ENCODE assay signal across 28 cellular contexts in the genomic region with DNA sequence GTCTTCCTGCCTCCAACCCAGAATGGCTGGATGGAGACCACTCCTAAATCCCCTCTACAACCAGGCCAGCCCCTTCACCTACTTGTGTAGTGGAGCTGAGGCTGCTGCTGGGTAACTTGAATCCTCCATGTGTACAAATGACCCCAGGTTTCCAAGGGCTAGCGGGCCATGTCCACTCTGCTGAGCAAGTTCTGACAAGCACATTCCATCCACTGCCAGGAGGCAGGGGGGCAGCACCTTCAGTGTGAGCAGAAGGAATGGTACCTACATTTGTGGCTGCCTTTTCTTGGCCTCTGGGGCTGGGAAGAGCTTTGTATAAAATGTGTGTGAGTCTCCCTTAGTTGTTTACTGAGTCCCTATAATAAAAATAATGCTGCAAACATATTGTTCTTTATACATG. TPM values are rescaled to one million over a fixed set of nuclear protein-coding genes. Genes with fewer than 3 reads are reported as not detected.
A peak's percentile ranks its signal among the peaks of the same experiment; 100 is the strongest.
DNase-seq lines count a peak whose midpoint lies in the region; ATAC-seq, FAIRE-seq and TF ChIP-seq lines count a peak whose summit lies in the region.
"Had no signal": no experiment of that assay in that cellular context is flagged by ENCODE, and none has a peak within 500 bp of the region (broad histone marks: within the 10 kb centered on the region; RNA-seq: fewer than 3 reads in every experiment).

No MANE protein-coding gene starts in this region.

- CTCF ChIA-PET in activated B cell treated with CpG ODN at 0.5 μM for 24 hours (lab: Charles Lee), result interaction anchor here (2.1 kb wide), 1 partner anchor 23 kb away, joined by 8 read pairs; no protein-coding TSS in a partner anchor

- intact Hi-C loops in activated CD4-positive, alpha-beta T cell treated with anti-CD3 and anti-CD28 coated beads, Interleukin-2, amount 10 ng/mL, durations not matched to agents 24 days and 14 days (cut with micrococcal nuclease), result no loop called here
- intact Hi-C loops in activated B cell treated with CpG ODN at 0.5 μM for 24 hours (cut with micrococcal nuclease) (no loop called here), upper lobe of right lung (cut with DNase I) (no loop called here)

- H3K36me3 ChIP-seq in upper lobe of right lung, result peaks cover 29% of the 10 kb centered on the region
- H3K36me3 ChIP-seq: HAP-1, WERI-Rb-1 had no signal

- H3K36me3 Mint-ChIP-seq in activated CD4-positive, alpha-beta T cell treated with anti-CD3 and anti-CD28 coated beads, Interleukin-2, amount 10 ng/mL, durations not matched to agents 24 days and 14 days (ENCODE audit: low read depth), result peaks cover 84% of the 10 kb centered on the region
- H3K36me3 Mint-ChIP-seq in activated B cell treated with CpG ODN at 0.5 μM for 24 hours (ENCODE audit: low read depth) (peaks cover 85% of the 10 kb centered on the region), memory B cell (peaks cover 55% of the 10 kb centered on the region)
- H3K36me3 Mint-ChIP-seq: natural killer cell treated with Interleukin-12 subunit alpha and Interleukin-12 subunit beta and Interleukin-15 and Interleukin-18, amount 100 ng/mL, for 72 hours had no signal

- no peak for ATAC-seq in activated B cell treated with CpG ODN at 0.5 μM for 24 hours (ENCODE audit: low read depth)
- ATAC-seq in memory B cell (ENCODE audit: low read depth), result no peak
- peak; percentile 41 for ATAC-seq in upper lobe of right lung
- ATAC-seq: activated CD8-positive, alpha-beta memory T cell treated with anti-CD3 and anti-CD28 coated beads, Interleukin-2, amount 10 ng/mL, durations not matched to agents 7 days and 5 days; heart left ventricle; lower lobe of right lung; natural killer cell treated with Interleukin-12 subunit alpha and Interleukin-12 subunit beta and Interleukin-15 and Interleukin-18, amount 100 ng/mL, for 72 hours had no signal

- H3K27ac ChIP-seq in upper lobe of right lung, result no peak overlapping the region
- H3K27ac ChIP-seq: heart left ventricle, lower lobe of right lung, WERI-Rb-1 had no signal

- no peak overlapping the region for H3K4me3 ChIP-seq in upper lobe of right lung
- H3K4me3 ChIP-seq: HAP-1, heart left ventricle, lower lobe of right lung had no signal

- DNase-seq in activated CD4-positive, alpha-beta T cell treated with anti-CD3 and anti-CD28 coated beads, Interleukin-2, amount 10 ng/mL, durations not matched to agents 24 days and 14 days, result no peak
- no peak for DNase-seq in activated CD4-positive, alpha-beta T cell treated with anti-CD3 and anti-CD28 coated beads, Interleukin-2, amount 50 U/mL, for 48 hours
- DNase-seq in activated B cell treated with CpG ODN at 0.5 μM for 24 hours (no peak), memory B cell (ENCODE audit: low spot score in 2 of 2) (no peak), upper lobe of right lung (no peak), NCI-H2171 (lab: John Stamatoyannopoulos, UW) (no peak), SW 1271 (lab: John Stamatoyannopoulos, UW) (no peak), GM12891 (ENCODE audit: insufficient read length, low spot score) (no peak)
- DNase-seq: activated CD4-positive, alpha-beta T cell treated with anti-CD3 and anti-CD28 coated beads, Interleukin-2, amount 10 ng/mL, durations not matched to agents 7 days and 5 days; activated CD8-positive, alpha-beta memory T cell treated with anti-CD3 and anti-CD28 coated beads, Interleukin-2, amount 10 ng/mL, durations not matched to agents 7 days and 5 days; activated naive CD4-positive, alpha-beta T cell treated with Interleukin-2 at 50 U/mL for 16 hours; activated T-cell treated with anti-CD3 and anti-CD28 coated beads, Interleukin-2, amount 50 U/mL, for 48 hours; caudate nucleus; foreskin melanocyte; heart left ventricle; KG1; kidney glomerular epithelial cell; lower lobe of right lung; MM.1S; NCI-H1930; NCI-H524 treated with DMSO at 0.1 percent for 48 hours; SIG-M5; stimulated activated CD4-positive, alpha-beta T cell treated with anti-CD3 and anti-CD28 coated beads, Interleukin-4, amount 100 ng/mL, for 24 hours; T1000; WERI-Rb-1 had no signal

- peak overlapping the region; percentile 32 for H3K27ac Mint-ChIP-seq in activated CD4-positive, alpha-beta T cell treated with anti-CD3 and anti-CD28 coated beads, Interleukin-2, amount 10 ng/mL, durations not matched to agents 24 days and 14 days
- H3K27ac Mint-ChIP-seq in activated B cell treated with CpG ODN at 0.5 μM for 24 hours (peak overlapping the region; percentile 66), memory B cell (peak overlapping the region; percentile 53)
- H3K27ac Mint-ChIP-seq: activated CD4-positive, alpha-beta T cell treated with anti-CD3 and anti-CD28 coated beads, Interleukin-2, amount 10 ng/mL, durations not matched to agents 7 days and 5 days; activated CD8-positive, alpha-beta memory T cell treated with anti-CD3 and anti-CD28 coated beads, Interleukin-2, amount 10 ng/mL, durations not matched to agents 7 days and 5 days; dendritic cell treated with granulocyte-macrophage colony-stimulating factor and Interleukin-4, amounts not matched to agents 40 ng/mL and 50 ng/mL, for 4 days had no signal

- TF ChIP-seq CTCF in activated B cell treated with CpG ODN at 0.5 μM for 24 hours (IDR thresholded peaks at IDR 0.05) (no peak), upper lobe of right lung (IDR thresholded peaks at IDR 0.05) (no peak)

- peaks cover 45% of the 10 kb centered on the region for H3K4me1 ChIP-seq in upper lobe of right lung
- H3K4me1 ChIP-seq: HAP-1 had no signal

- H3K9me3 ChIP-seq in upper lobe of right lung, result no peaks in the 10 kb centered on the region
- H3K9me3 ChIP-seq: HAP-1, heart left ventricle, lower lobe of right lung had no signal

- H3K4me3 Mint-ChIP-seq in activated CD4-positive, alpha-beta T cell treated with anti-CD3 and anti-CD28 coated beads, Interleukin-2, amount 10 ng/mL, durations not matched to agents 24 days and 14 days, result no peak overlapping the region
- H3K4me3 Mint-ChIP-seq in activated B cell treated with CpG ODN at 0.5 μM for 24 hours (no peak overlapping the region), memory B cell (no peak overlapping the region)
- H3K4me3 Mint-ChIP-seq: activated CD4-positive, alpha-beta T cell treated with anti-CD3 and anti-CD28 coated beads, Interleukin-2, amount 10 ng/mL, durations not matched to agents 7 days and 5 days; activated CD8-positive, alpha-beta memory T cell treated with anti-CD3 and anti-CD28 coated beads, Interleukin-2, amount 10 ng/mL, durations not matched to agents 7 days and 5 days; dendritic cell treated with granulocyte-macrophage colony-stimulating factor and Interleukin-4, amounts not matched to agents 40 ng/mL and 50 ng/mL, for 4 days; natural killer cell treated with Interleukin-12 subunit alpha and Interleukin-12 subunit beta and Interleukin-15 and Interleukin-18, amount 100 ng/mL, for 72 hours had no signal

- no peaks in the 10 kb centered on the region for H3K27me3 Mint-ChIP-seq in activated CD4-positive, alpha-beta T cell treated with anti-CD3 and anti-CD28 coated beads, Interleukin-2, amount 10 ng/mL, durations not matched to agents 24 days and 14 days
- H3K27me3 Mint-ChIP-seq in activated B cell treated with CpG ODN at 0.5 μM for 24 hours (no peaks in the 10 kb centered on the region), memory B cell (no peaks in the 10 kb centered on the region)
- H3K27me3 Mint-ChIP-seq: activated CD4-positive, alpha-beta T cell treated with anti-CD3 and anti-CD28 coated beads, Interleukin-2, amount 10 ng/mL, durations not matched to agents 7 days and 5 days; activated CD8-positive, alpha-beta memory T cell treated with anti-CD3 and anti-CD28 coated beads, Interleukin-2, amount 10 ng/mL, durations not matched to agents 7 days and 5 days; dendritic cell treated with granulocyte-macrophage colony-stimulating factor and Interleukin-4, amounts not matched to agents 40 ng/mL and 50 ng/mL, for 4 days; natural killer cell treated with Interleukin-12 subunit alpha and Interleukin-12 subunit beta and Interleukin-15 and Interleukin-18, amount 100 ng/mL, for 72 hours had no signal

- H3K9me3 Mint-ChIP-seq in activated CD4-positive, alpha-beta T cell treated with anti-CD3 and anti-CD28 coated beads, Interleukin-2, amount 10 ng/mL, durations not matched to agents 24 days and 14 days, result peaks cover 8% of the 10 kb centered on the region
- no peaks in the 10 kb centered on the region for H3K9me3 Mint-ChIP-seq in activated B cell treated with CpG ODN at 0.5 μM for 24 hours
- no peaks in the 10 kb centered on the region for H3K9me3 Mint-ChIP-seq in memory B cell
- H3K9me3 Mint-ChIP-seq: activated CD4-positive, alpha-beta T cell treated with anti-CD3 and anti-CD28 coated beads, Interleukin-2, amount 10 ng/mL, durations not matched to agents 7 days and 5 days; dendritic cell treated with granulocyte-macrophage colony-stimulating factor and Interleukin-4, amounts not matched to agents 40 ng/mL and 50 ng/mL, for 4 days; natural killer cell treated with Interleukin-12 subunit alpha and Interleukin-12 subunit beta and Interleukin-15 and Interleukin-18, amount 100 ng/mL, for 72 hours had no signal

- H3K4me1 Mint-ChIP-seq in activated CD4-positive, alpha-beta T cell treated with anti-CD3 and anti-CD28 coated beads, Interleukin-2, amount 10 ng/mL, durations not matched to agents 24 days and 14 days, result peaks cover 60% of the 10 kb centered on the region
- peaks cover 90% of the 10 kb centered on the region for H3K4me1 Mint-ChIP-seq in activated B cell treated with CpG ODN at 0.5 μM for 24 hours
- H3K4me1 Mint-ChIP-seq in memory B cell, result peaks cover 62% of the 10 kb centered on the region

- H3K27me3 ChIP-seq in upper lobe of right lung, result no peaks in the 10 kb centered on the region
- H3K27me3 ChIP-seq: heart left ventricle had no signal

- POLR2A ChIA-PET in activated B cell treated with CpG ODN at 0.5 μM for 24 hours (lab: Charles Lee), result no interaction called here

- no peak for FAIRE-seq in GM12891 (lab: Jason Lieb, UNC)

- TF ChIP-seq POLR2A in GM12891 (IDR thresholded peaks at IDR 0.05; ENCODE audit: low read depth, low read length), result no peak

TF ChIP-seq in GM12891, 5 proteins besides CTCF, POLR2A, EP300 and RAD21:
- TF ChIP-seq POU2F2 (IDR thresholded peaks at IDR 0.05; ENCODE audit: low read depth, low read length) (no peak), TAF1 (IDR thresholded peaks at IDR 0.05; ENCODE audit: low read depth, low read length) (no peak), SPI1 (IDR thresholded peaks at IDR 0.05; ENCODE audit: low read depth, low read length) (no peak)

RNA-seq across cellular contexts. Expression of a gene that starts 14.5 kb away (rescaled TPM):
- 32.6 and 35.4 TPM in 2 replicates for total RNA-seq in activated CD4-positive, alpha-beta T cell treated with anti-CD3 and anti-CD28 coated beads, Interleukin-2, amount 10 ng/mL, durations not matched to agents 24 days and 14 days
- total RNA-seq in activated B cell treated with CpG ODN at 0.5 μM for 24 hours, result 55.5 and 57.2 TPM in 2 replicates
- total RNA-seq in upper lobe of right lung, result 44.8 TPM
- polyA plus RNA-seq in GM12891 (2012; ENCODE audit: low read depth, missing spikeins), result 3.9 TPM
